In genomic region chr11:11857769-11858168, GRCh38 we compare ENCODE assay signal across 1 cellular context.
A peak's percentile ranks its signal among the peaks of the same experiment; 100 is the strongest.
TF ChIP-seq lines count a peak whose summit lies in the region.

No MANE protein-coding gene starts in this region.

TF ChIP-seq in GM12878, 131 proteins besides CTCF, POLR2A, EP300 and RAD21:
- TF ChIP-seq STAT1 (conservative IDR thresholded peaks at IDR 0.05) = no peak
- TF ChIP-seq ZBTB33 (IDR thresholded peaks at IDR 0.05) = 0 out of 2 replicates have a peak, but pooled peaks have one; percentile 54
- TF ChIP-seq JUND (IDR thresholded peaks at IDR 0.05; ENCODE audit: low read depth, low read length) = no peak
- TF ChIP-seq GABPA (IDR thresholded peaks at IDR 0.05; ENCODE audit: low read depth) = no peak
